8 cellular contexts compared by ENCODE assay signal in the genomic region with DNA sequence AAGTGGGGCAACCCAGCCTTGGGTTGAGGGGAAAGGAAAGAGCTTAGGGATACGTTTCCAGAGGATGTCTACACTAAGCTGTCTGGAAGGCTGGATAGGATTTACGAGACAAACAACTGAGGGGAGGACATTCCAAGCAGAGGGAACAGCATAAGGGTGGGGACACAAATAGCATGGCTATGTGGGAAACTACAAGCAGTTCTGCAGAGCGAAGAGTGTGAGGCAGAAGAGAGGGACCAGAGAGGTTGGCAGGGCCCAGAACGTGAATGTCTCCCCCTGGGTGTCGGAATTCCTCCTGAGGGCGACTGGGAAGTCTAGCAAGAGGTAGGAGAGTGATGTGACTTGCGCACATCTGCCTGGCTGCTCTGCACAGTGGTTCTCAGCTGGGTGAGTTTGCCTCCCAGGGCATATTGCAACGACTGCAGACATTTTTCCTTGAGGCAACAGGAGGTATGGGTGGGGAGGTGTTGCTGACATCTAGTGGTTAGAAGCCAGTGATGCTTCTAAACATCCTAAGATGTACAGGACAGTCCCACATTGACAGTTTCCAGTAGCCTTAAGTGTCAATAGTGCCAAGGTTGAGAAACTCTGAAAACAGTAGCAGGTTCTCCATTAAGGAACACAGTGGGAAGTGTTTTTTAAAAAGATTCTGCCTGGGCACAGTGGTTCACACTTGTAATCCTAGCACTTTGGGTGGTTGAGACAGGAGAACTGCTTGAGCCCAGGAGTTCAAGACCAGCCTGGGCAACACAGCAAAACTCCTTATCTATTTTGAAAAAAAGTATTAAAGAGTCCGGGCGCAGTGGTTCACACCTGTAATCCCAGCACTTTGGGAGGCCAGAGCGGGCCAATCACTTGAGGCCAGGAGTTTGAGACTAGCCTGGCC. TPM values are rescaled to one million over a fixed set of nuclear protein-coding genes. Genes with fewer than 3 reads are reported as not detected.
DNase-seq lines count a peak whose midpoint lies in the region; ATAC-seq lines count a peak whose summit lies in the region.

No MANE protein-coding gene starts in this region.

- no peak overlapping the region for H4K8ac ChIP-seq in trophoblast cell (ENCODE audit: low read depth, low read length)

- H3K18ac ChIP-seq in trophoblast cell (ENCODE audit: low read length), result no peak overlapping the region

- no peak overlapping the region for H3K27ac ChIP-seq in trophoblast cell (ENCODE audit: low read depth, low read length)

- CTCF ChIA-PET in activated CD4-positive, alpha-beta memory T cell treated with anti-CD3 and anti-CD28 coated beads, Interleukin-2, amount 10 ng/mL, durations not matched to agents 7 days and 5 days (lab: Charles Lee), result interaction anchor here (0.6 to 1.6 kb wide), 5 partner anchors 11 to 176 kb away, joined by 3 to 5 read pairs (median 3); a partner anchor contains a TSS

- peak overlapping the region; percentile 58 for H2BK12ac ChIP-seq in trophoblast cell (ENCODE audit: low read length)

- H2AK5ac ChIP-seq in trophoblast cell (ENCODE audit: low read length), result no peak overlapping the region

- no peak overlapping the region for H2AFZ ChIP-seq in trophoblast cell (ENCODE audit: insufficient read depth, low read length, poor library complexity)

- H3K4me1 Mint-ChIP-seq in activated CD4-positive, alpha-beta memory T cell treated with anti-CD3 and anti-CD28 coated beads, Interleukin-2, amount 10 ng/mL, durations not matched to agents 7 days and 5 days, result peaks cover 21% of the 10 kb centered on the region

- H2BK5ac ChIP-seq in trophoblast cell (ENCODE audit: low read depth, low read length, poor library complexity), result no peak overlapping the region

- H3K14ac ChIP-seq in trophoblast cell (ENCODE audit: low read length), result no peak overlapping the region

- no peaks in the 10 kb centered on the region for H3K9me3 Mint-ChIP-seq in activated CD4-positive, alpha-beta memory T cell treated with anti-CD3 and anti-CD28 coated beads, Interleukin-2, amount 10 ng/mL, durations not matched to agents 7 days and 5 days

- H3K27me3 Mint-ChIP-seq in activated CD4-positive, alpha-beta memory T cell treated with anti-CD3 and anti-CD28 coated beads, Interleukin-2, amount 10 ng/mL, durations not matched to agents 7 days and 5 days, result no peaks in the 10 kb centered on the region

- no peak overlapping the region for H3K4ac ChIP-seq in trophoblast cell (ENCODE audit: low read depth, low read length)

- no peaks in the 10 kb centered on the region for H3K9me3 ChIP-seq in trophoblast cell (ENCODE audit: insufficient read depth, low read depth, low read length)

- H3K4me2 ChIP-seq in trophoblast cell (ENCODE audit: low read length), result no peak overlapping the region

- H4K12ac ChIP-seq in trophoblast cell (ENCODE audit: low read depth, low read length), result no peak overlapping the region

- no peak overlapping the region for H4K91ac ChIP-seq in trophoblast cell (ENCODE audit: low read depth, low read length)

- H3K79me1 ChIP-seq in trophoblast cell (ENCODE audit: low read length), result no peaks in the 10 kb centered on the region

- peak overlapping the region; percentile 25 for H3K27ac Mint-ChIP-seq in activated CD4-positive, alpha-beta memory T cell treated with anti-CD3 and anti-CD28 coated beads, Interleukin-2, amount 10 ng/mL, durations not matched to agents 7 days and 5 days

- peaks cover 18% of the 10 kb centered on the region for H3K36me3 Mint-ChIP-seq in activated CD4-positive, alpha-beta memory T cell treated with anti-CD3 and anti-CD28 coated beads, Interleukin-2, amount 10 ng/mL, durations not matched to agents 7 days and 5 days (ENCODE audit: low read depth)

- peaks cover 0 to 5% of the 10 kb centered on the region in 2 experiments for H3K4me1 ChIP-seq in trophoblast cell (ENCODE audit: control insufficient read depth in 1 of 2, insufficient read depth in 2 of 2, low read length in 2 of 2)

- H3K9ac ChIP-seq in trophoblast cell (ENCODE audit: low read length), result no peak overlapping the region

- no peak overlapping the region for H3K4me3 ChIP-seq in trophoblast cell (ENCODE audit: low read depth, low read length)

- H3K27me3 ChIP-seq in trophoblast cell (ENCODE audit: insufficient read depth, low read length), result no peaks in the 10 kb centered on the region

- no peak overlapping the region for H3K4me3 Mint-ChIP-seq in activated CD4-positive, alpha-beta memory T cell treated with anti-CD3 and anti-CD28 coated beads, Interleukin-2, amount 10 ng/mL, durations not matched to agents 7 days and 5 days

- H2BK120ac ChIP-seq in trophoblast cell (ENCODE audit: insufficient read depth, low read length, poor library complexity), result no peak overlapping the region

- no peak overlapping the region for H3K23ac ChIP-seq in trophoblast cell (ENCODE audit: low read length)

- peaks cover 0 to 5% of the 10 kb centered on the region in 2 experiments for H3K36me3 ChIP-seq in trophoblast cell (ENCODE audit: control insufficient read depth in 1 of 2, insufficient read depth in 2 of 2, low read length in 2 of 2)

- peak; percentile 44 for DNase-seq in CD1c-positive myeloid dendritic cell (ENCODE audit: extremely low spot score)
- peak; percentile 60 for DNase-seq in NCI-H69 (lab: John Stamatoyannopoulos, UW)
- peak; percentile 37 for DNase-seq in activated CD4-positive, alpha-beta memory T cell treated with anti-CD3 and anti-CD28 coated beads, Interleukin-2, amount 10 ng/mL, durations not matched to agents 7 days and 5 days
- peak; percentile 42 for DNase-seq in fibroblast of the conjunctiva (ENCODE audit: low read depth)
- DNase-seq in trophoblast cell, result peak; percentile 59 to 74
- DNase-seq in GOT3 (lab: John Stamatoyannopoulos, UW), result no peak

- no peaks in the 10 kb centered on the region for H3K79me2 ChIP-seq in trophoblast cell (ENCODE audit: control insufficient read depth, insufficient read depth, low read length, poor library complexity)

- ATAC-seq in GM18508 (IDR thresholded peaks at IDR 0.05; ENCODE audit: insufficient read depth, unreplicated experiment) (peak; percentile 56), HG02981 (IDR thresholded peaks at IDR 0.05; ENCODE audit: unreplicated experiment) (peak; percentile 87)

- POLR2A ChIA-PET in activated CD4-positive, alpha-beta memory T cell treated with anti-CD3 and anti-CD28 coated beads, Interleukin-2, amount 10 ng/mL, durations not matched to agents 7 days and 5 days (lab: Charles Lee), result interaction anchor here (1.3 to 1.4 kb wide), 2 partner anchors 10 to 90 kb away, joined by 5 to 7 read pairs; a partner anchor contains a TSS

- WGBS in trophoblast cell (ENCODE audit: extremely low coverage, insufficient coverage, insufficient read length), result no CpG with 5 or more reads among the region's 11 CpGs

RNA-seq across cellular contexts. Expression of a gene that starts 9.2 kb away (rescaled TPM):
- total RNA-seq in activated CD4-positive, alpha-beta memory T cell treated with anti-CD3 and anti-CD28 coated beads, Interleukin-2, amount 10 ng/mL, durations not matched to agents 7 days and 5 days, result 100 to 1,000 TPM; 104 to 108 TPM
- polyA plus RNA-seq in trophoblast cell (2013), result 212 and 213 TPM in 2 replicates

RNA-seq across cellular contexts. Expression of a gene that starts 9.3 kb away (rescaled TPM):
- total RNA-seq in activated CD4-positive, alpha-beta memory T cell treated with anti-CD3 and anti-CD28 coated beads, Interleukin-2, amount 10 ng/mL, durations not matched to agents 7 days and 5 days, result 10 to 100 TPM; 33.0 to 36.2 TPM
- 26.1 and 27.3 TPM in 2 replicates for polyA plus RNA-seq in trophoblast cell (2013)

RNA-seq across cellular contexts. Expression of a gene that starts 14.9 kb away (rescaled TPM):
- not detected for total RNA-seq in activated CD4-positive, alpha-beta memory T cell treated with anti-CD3 and anti-CD28 coated beads, Interleukin-2, amount 10 ng/mL, durations not matched to agents 7 days and 5 days
- 9.2 and 10.8 TPM in 2 replicates for polyA plus RNA-seq in trophoblast cell (2013)

RNA-seq across cellular contexts. Expression of a gene that starts 28.0 kb away (rescaled TPM):
- 10 to 100 TPM in 1 of 2 experiments, 1 to 10 TPM in 1; 9.4 to 11.2 TPM for total RNA-seq in activated CD4-positive, alpha-beta memory T cell treated with anti-CD3 and anti-CD28 coated beads, Interleukin-2, amount 10 ng/mL, durations not matched to agents 7 days and 5 days
- 18.4 and 19.0 TPM in 2 replicates for polyA plus RNA-seq in trophoblast cell (2013)
